In genomic region chr17:46026045-46026814, GRCh38 we compare ENCODE assay signal across 12 cellular contexts. TPM values are rescaled to one million over a fixed set of nuclear protein-coding genes. Genes with fewer than 3 reads are reported as not detected.
DNase-seq lines count a peak whose midpoint lies in the region; ATAC-seq and TF ChIP-seq lines count a peak whose summit lies in the region.
"Had no signal": no experiment of that assay in that cellular context is flagged by ENCODE, and none has a peak within 500 bp of the region (broad histone marks: within the 10 kb centered on the region; RNA-seq: fewer than 3 reads in every experiment).

No MANE protein-coding gene starts in this region.

- peak overlapping the region; percentile 35 for H3K4me3 Mint-ChIP-seq in dendritic cell treated with granulocyte-macrophage colony-stimulating factor and Interleukin-4, amounts not matched to agents 40 ng/mL and 50 ng/mL, for 4 days
- no peak overlapping the region for H3K4me3 Mint-ChIP-seq in naive thymus-derived CD4-positive, alpha-beta T cell

- H3K27ac ChIP-seq in HL-60 (replicated peaks) = peak overlapping the region; percentile 88
- no peak overlapping the region for H3K27ac ChIP-seq in naive thymus-derived CD4-positive, alpha-beta T cell (ENCODE audit: low read depth, low read length)
- H3K27ac ChIP-seq: C4-2B, SJCRH30 had no signal

- no peaks in the 10 kb centered on the region for H3K9me3 Mint-ChIP-seq in dendritic cell treated with granulocyte-macrophage colony-stimulating factor and Interleukin-4, amounts not matched to agents 40 ng/mL and 50 ng/mL, for 4 days
- peaks cover 0 to 9% (median 0%) of the 10 kb centered on the region in 11 donors for H3K9me3 Mint-ChIP-seq in naive thymus-derived CD4-positive, alpha-beta T cell

- no peak for TF ChIP-seq CTCF in HL-60 (IDR thresholded peaks at IDR 0.05; ENCODE audit: insufficient read depth, low read length)

- intact Hi-C loops in dendritic cell treated with granulocyte-macrophage colony-stimulating factor and Interleukin-4, amounts not matched to agents 40 ng/mL and 50 ng/mL, for 4 days (cut with micrococcal nuclease) = no loop called here
- intact Hi-C loops in naive thymus-derived CD4-positive, alpha-beta T cell (cut with micrococcal nuclease) = no loop called here

- POLR2A ChIA-PET in naive thymus-derived CD4-positive, alpha-beta T cell (lab: Charles Lee) = no interaction called here

- no peaks in the 10 kb centered on the region for H3K27me3 ChIP-seq in HL-60 (ENCODE audit: insufficient read depth, poor library complexity, severe bottlenecking)
- no peaks in the 10 kb centered on the region for H3K27me3 ChIP-seq in naive thymus-derived CD4-positive, alpha-beta T cell (ENCODE audit: control insufficient read depth in 2 of 2, insufficient read depth in 2 of 2, low read length in 2 of 2)
- H3K27me3 ChIP-seq: SJCRH30 had no signal

- DNase-seq in Ammon's horn (ENCODE audit: low spot score) (peak; percentile 40), HL-60 (ENCODE audit: low read depth in 1 of 2, low spot score in 1 of 2) (peak; percentile 69 to 90), SW480 (ENCODE audit: low spot score) (no peak)
- DNase-seq in naive thymus-derived CD4-positive, alpha-beta T cell = no peak
- DNase-seq: IMR-90, NCI-H226, SJCRH30 had no signal

- H3K4me3 ChIP-seq in HL-60 (replicated peaks; ENCODE audit: insufficient read depth, low read length) = no peak overlapping the region
- no peak overlapping the region for H3K4me3 ChIP-seq in naive thymus-derived CD4-positive, alpha-beta T cell (ENCODE audit: low read length)
- H3K4me3 ChIP-seq: SJCRH30 had no signal

- no peaks in the 10 kb centered on the region for H3K27me3 Mint-ChIP-seq in dendritic cell treated with granulocyte-macrophage colony-stimulating factor and Interleukin-4, amounts not matched to agents 40 ng/mL and 50 ng/mL, for 4 days
- no peaks in the 10 kb centered on the region for H3K27me3 Mint-ChIP-seq in naive thymus-derived CD4-positive, alpha-beta T cell

- H3K36me3 ChIP-seq in naive thymus-derived CD4-positive, alpha-beta T cell (ENCODE audit: control insufficient read depth in 2 of 3, insufficient read depth in 3 of 3, low read length in 3 of 3) = peaks cover 0 to 48% (median 11%) of the 10 kb centered on the region in 3 experiments

- CTCF ChIA-PET in naive thymus-derived CD4-positive, alpha-beta T cell (lab: Charles Lee) = interaction anchor here (0.7 kb wide), 1 partner anchor 15 kb away, joined by 4 read pairs; no protein-coding TSS in a partner anchor

- peaks cover 61% of the 10 kb centered on the region for H3K4me1 Mint-ChIP-seq in dendritic cell treated with granulocyte-macrophage colony-stimulating factor and Interleukin-4, amounts not matched to agents 40 ng/mL and 50 ng/mL, for 4 days (ENCODE audit: low read depth)
- peaks cover 6 to 31% (median 15%) of the 10 kb centered on the region in 7 donors for H3K4me1 Mint-ChIP-seq in naive thymus-derived CD4-positive, alpha-beta T cell

- peaks cover 63% of the 10 kb centered on the region for H3K36me3 Mint-ChIP-seq in dendritic cell treated with granulocyte-macrophage colony-stimulating factor and Interleukin-4, amounts not matched to agents 40 ng/mL and 50 ng/mL, for 4 days (ENCODE audit: low read depth)
- H3K36me3 Mint-ChIP-seq in naive thymus-derived CD4-positive, alpha-beta T cell = peaks cover 11 to 22% (median 18%) of the 10 kb centered on the region in 5 donors

- ATAC-seq in naive thymus-derived CD4-positive, alpha-beta T cell = peak; percentile 33
- ATAC-seq in HG03571 (IDR thresholded peaks at IDR 0.05; ENCODE audit: unreplicated experiment) (no peak), HG03469 (IDR thresholded peaks at IDR 0.05; ENCODE audit: unreplicated experiment) (no peak), GM21423 (IDR thresholded peaks at IDR 0.05; ENCODE audit: unreplicated experiment) (no peak)

- H3K4me1 ChIP-seq in naive thymus-derived CD4-positive, alpha-beta T cell (ENCODE audit: control insufficient read depth in 2 of 2, insufficient read depth in 2 of 2, low read length in 2 of 2) = peaks cover 0 to 2% of the 10 kb centered on the region in 2 donors
- H3K4me1 ChIP-seq: SJCRH30 had no signal

- H3K27ac Mint-ChIP-seq in dendritic cell treated with granulocyte-macrophage colony-stimulating factor and Interleukin-4, amounts not matched to agents 40 ng/mL and 50 ng/mL, for 4 days = peak overlapping the region; percentile 96
- peak overlapping the region in 3 of 9 donors; percentile 16 to 71 (median 62) for H3K27ac Mint-ChIP-seq in naive thymus-derived CD4-positive, alpha-beta T cell

- H3K9me3 ChIP-seq in naive thymus-derived CD4-positive, alpha-beta T cell (ENCODE audit: control insufficient read depth in 2 of 3, low read length in 3 of 3) = no peaks in the 10 kb centered on the region
- H3K9me3 ChIP-seq: SJCRH30 had no signal

RNA-seq across cellular contexts. Expression of gene STH, which starts 27.2 kb away (rescaled TPM):
- total RNA-seq in naive thymus-derived CD4-positive, alpha-beta T cell = not detected
- polyA plus RNA-seq in naive thymus-derived CD4-positive, alpha-beta T cell = not detected
- total RNA-seq: IMR-90, SJCRH30 had no signal
- polyA plus RNA-seq: IMR-90 had no signal

Comparison
In these comparisons a context has a peak if more than half of its experiments do, and no peak if none do; other contexts are left out.
1. DNase-seq: peak in Ammon's horn (single experiment) and HL-60 (2 of 2); none in naive thymus-derived CD4-positive, alpha-beta T cell (0 of 9) and SW480 (single experiment).